In genomic region chr12:24561882-24562760, GRCh38 we compare ENCODE assay signal across 8 cellular contexts.
DNase-seq lines count a peak whose midpoint lies in the region; ATAC-seq, FAIRE-seq and TF ChIP-seq lines count a peak whose summit lies in the region.

No MANE protein-coding gene starts in this region.

- intact Hi-C loops in kidney (cut with DNase I) = no loop called here

- H3K9ac ChIP-seq in kidney (ENCODE audit: low read length in 2 of 2) (peak overlapping the region; percentile 57 to 71), skeletal muscle satellite cell (ENCODE audit: low read depth, low read length) (peak overlapping the region; percentile 82)

- H3K9me3 ChIP-seq in kidney (ENCODE audit: control insufficient read depth in 1 of 2, low read length in 2 of 2) (no peaks in the 10 kb centered on the region), skeletal muscle satellite cell (replicated peaks; ENCODE audit: low read length) (no peaks in the 10 kb centered on the region)

- H3K36me3 ChIP-seq in bronchial epithelial cell (ENCODE audit: control insufficient read depth, insufficient read depth, low read length) (no peaks in the 10 kb centered on the region), kidney (ENCODE audit: control insufficient read depth in 1 of 2, insufficient read depth in 2 of 2, low read length in 2 of 2) (no peaks in the 10 kb centered on the region), skeletal muscle satellite cell (ENCODE audit: insufficient read depth, low read length) (no peaks in the 10 kb centered on the region)

- TF ChIP-seq CTCF in AG09309 (IDR thresholded peaks at IDR 0.05; ENCODE audit: control insufficient read depth, insufficient read depth, low read depth, low read length, missing control alignments) = no peak
- no peak for TF ChIP-seq CTCF in bronchial epithelial cell (IDR thresholded peaks at IDR 0.05; ENCODE audit: insufficient read depth, low read length, severe bottlenecking)
- TF ChIP-seq CTCF in kidney (IDR thresholded peaks at IDR 0.05; ENCODE audit: borderline replicate concordance, extremely low read depth, insufficient read depth) = no peak

- H3K27me3 ChIP-seq in bronchial epithelial cell (ENCODE audit: control insufficient read depth, insufficient read depth, low read length) = peaks cover 5% of the 10 kb centered on the region
- no peaks in the 10 kb centered on the region for H3K27me3 ChIP-seq in skeletal muscle satellite cell (ENCODE audit: control insufficient read depth, insufficient read depth, low read length)

- peak overlapping the region; percentile 73 to 87 for H3K27ac ChIP-seq in kidney (ENCODE audit: low read depth in 2 of 2, low read length in 2 of 2)

- FAIRE-seq in bronchial epithelial cell (lab: Jason Lieb, UNC) (no peak), kidney (lab: Jason Lieb, UNC) (no peak)

- DNase-seq in AG09309 (ENCODE audit: low read depth) (no peak), GM19238 (ENCODE audit: insufficient read length, low spot score) (peak; percentile 7), NOMO-1 (lab: John Stamatoyannopoulos, UW; ENCODE audit: unreplicated experiment in 2 of 2) (peak; percentile 35 to 42), bronchial epithelial cell (ENCODE audit: low read depth) (peak; percentile 3), kidney (peak; percentile 90)

- ATAC-seq in GM19452 (IDR thresholded peaks at IDR 0.05; ENCODE audit: unreplicated experiment) = no peak
- ATAC-seq in HG03175 (IDR thresholded peaks at IDR 0.05; ENCODE audit: unreplicated experiment) = no peak

- H3K4me3 ChIP-seq in AG09309 (ENCODE audit: control insufficient read depth, low read depth, low read length) = peak overlapping the region; percentile 65
- peak overlapping the region; percentile 49 for H3K4me3 ChIP-seq in bronchial epithelial cell (ENCODE audit: low read depth, low read length)
- H3K4me3 ChIP-seq in kidney (ENCODE audit: low read length in 2 of 2) = peak overlapping the region; percentile 79 to 83
- peak overlapping the region; percentile 97 for H3K4me3 ChIP-seq in skeletal muscle satellite cell (ENCODE audit: low read length)

- peak overlapping the region; percentile 99 for H3K4me2 ChIP-seq in skeletal muscle satellite cell (ENCODE audit: low read length)

- no peaks in the 10 kb centered on the region for H3K4me1 ChIP-seq in kidney (ENCODE audit: control insufficient read depth in 1 of 2, insufficient read depth in 1 of 2, low read depth in 1 of 2, low read length in 2 of 2)
- peaks cover 7% of the 10 kb centered on the region for H3K4me1 ChIP-seq in skeletal muscle satellite cell (ENCODE audit: control insufficient read depth, insufficient read depth, low read length)
